1 cellular context compared by ENCODE assay signal in genomic region chr7:27774717-27775328, GRCh38.
TF ChIP-seq lines count a peak whose summit lies in the region.

No MANE protein-coding gene starts in this region.

TF ChIP-seq in endothelial cell of umbilical vein, 7 proteins besides CTCF, POLR2A, EP300 and RAD21:
- TF ChIP-seq FOS (IDR thresholded peaks at IDR 0.05; ENCODE audit: borderline replicate concordance, insufficient read depth, low read length) = no peak
- TF ChIP-seq MAX (IDR thresholded peaks at IDR 0.05; ENCODE audit: insufficient read depth, insufficient read length) = no peak
- no peak for TF ChIP-seq GATA2 (IDR thresholded peaks at IDR 0.05; ENCODE audit: insufficient read depth, insufficient read length, low read depth, low read length)
- no peak for TF ChIP-seq POLR2AphosphoS5 (IDR thresholded peaks at IDR 0.05; ENCODE audit: insufficient read depth, low read depth, low read length)
- no peak for TF ChIP-seq MYC (IDR thresholded peaks at IDR 0.05; ENCODE audit: low read depth, low read length)
- TF ChIP-seq JUN (IDR thresholded peaks at IDR 0.05; ENCODE audit: borderline replicate concordance, insufficient read depth, insufficient read length, low read depth) = no peak
- TF ChIP-seq EZH2 (IDR thresholded peaks at IDR 0.05; ENCODE audit: borderline replicate concordance, low read depth, low read length, severe bottlenecking) = no peak
TF ChIP-seq in endothelial cell of umbilical vein: peak in this region for 0.
